9 cellular contexts compared by ENCODE assay signal in the genomic region with DNA sequence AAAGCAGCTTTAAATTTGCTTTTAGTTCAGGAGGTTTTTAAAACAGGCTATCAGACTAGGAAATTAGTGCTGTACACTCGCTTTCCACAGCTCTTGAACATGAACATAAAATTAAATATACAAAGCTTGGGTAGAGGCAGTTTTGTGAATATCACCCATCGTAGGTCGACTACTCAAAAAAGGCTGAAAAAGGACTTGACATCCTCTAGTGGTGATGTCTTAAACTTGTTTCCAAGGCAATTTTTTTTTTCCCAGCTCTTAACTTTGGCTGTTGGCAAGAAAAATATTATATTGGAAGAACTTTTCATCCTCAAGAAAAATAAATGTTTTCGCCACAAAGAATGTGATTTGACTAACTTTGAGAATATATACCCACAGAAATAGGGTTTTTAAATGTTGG. TPM values are rescaled to one million over a fixed set of nuclear protein-coding genes. Genes with fewer than 3 reads are reported as not detected.
A peak's percentile ranks its signal among the peaks of the same experiment; 100 is the strongest.
DNase-seq lines count a peak whose midpoint lies in the region; ATAC-seq and TF ChIP-seq lines count a peak whose summit lies in the region.
"Had no signal": no experiment of that assay in that cellular context is flagged by ENCODE, and none has a peak within 500 bp of the region (broad histone marks: within the 10 kb centered on the region; RNA-seq: fewer than 3 reads in every experiment).

No MANE protein-coding gene starts in this region.

- peak; percentile 83 for TF ChIP-seq CTCF in astrocyte of the cerebellum (IDR thresholded peaks at IDR 0.05; ENCODE audit: low read depth, low read length, missing control alignments)

- no peak for ATAC-seq in activated T-cell treated with anti-CD3 and anti-CD28 coated beads, Interleukin-2, amount 50 U/mL, for 4 hours
- ATAC-seq in GM21717 (IDR thresholded peaks at IDR 0.05; ENCODE audit: unreplicated experiment) (no peak), HG02798 (IDR thresholded peaks at IDR 0.05; ENCODE audit: poor library complexity, unreplicated experiment) (no peak)

- no peaks in the 10 kb centered on the region for H3K36me3 Mint-ChIP-seq in activated T-cell treated with anti-CD3 and anti-CD28 coated beads, Interleukin-2, amount 50 U/mL, for 4 hours (ENCODE audit: insufficient read depth)

- no peak overlapping the region for H3K4me3 ChIP-seq in astrocyte of the cerebellum (ENCODE audit: low read depth, low read length)
- H3K4me3 ChIP-seq: SJCRH30 had no signal

- DNase-seq in GDM1 (lab: John Stamatoyannopoulos, UW) = peak; percentile 50
- peak; percentile 61 for DNase-seq in NCI-H146 (lab: John Stamatoyannopoulos, UW)
- peak; percentile 34 for DNase-seq in astrocyte of the cerebellum (ENCODE audit: low read depth)
- peak; percentile 84 for DNase-seq in medulla oblongata (ENCODE audit: extremely low spot score)
- DNase-seq in activated T-cell treated with anti-CD3 and anti-CD28 coated beads, Interleukin-2, amount 50 U/mL, for 4 hours = no peak
- no peak for DNase-seq in stimulated activated CD4-positive, alpha-beta T cell treated with anti-CD3 and anti-CD28 coated beads, Interleukin-4, amount 100 ng/mL, for 24 hours

- peaks cover 61% of the 10 kb centered on the region for H3K27me3 Mint-ChIP-seq in activated T-cell treated with anti-CD3 and anti-CD28 coated beads, Interleukin-2, amount 50 U/mL, for 4 hours (ENCODE audit: low read depth)

- in situ Hi-C loops in astrocyte of the cerebellum (cut with HindIII; ENCODE audit: low sequenced_read_pairs) = no loop called here

- no peaks in the 10 kb centered on the region for H3K9me3 Mint-ChIP-seq in activated T-cell treated with anti-CD3 and anti-CD28 coated beads, Interleukin-2, amount 50 U/mL, for 4 hours

- H3K4me3 Mint-ChIP-seq in activated T-cell treated with anti-CD3 and anti-CD28 coated beads, Interleukin-2, amount 50 U/mL, for 4 hours = no peak overlapping the region

- H3K4me1 Mint-ChIP-seq in activated T-cell treated with anti-CD3 and anti-CD28 coated beads, Interleukin-2, amount 50 U/mL, for 4 hours (ENCODE audit: low read depth) = peaks cover 3% of the 10 kb centered on the region

RNA-seq across cellular contexts. Expression of gene MAP7, which starts 2.9 kb away (rescaled TPM):
- 1 to 10 TPM in 1 of 3 donors, under 1 TPM in 2; 0.46 to 1.3 (median 0.49) TPM for total RNA-seq in activated T-cell treated with anti-CD3 and anti-CD28 coated beads, Interleukin-2, amount 50 U/mL, for 4 hours

Comparison
In these comparisons a context has a peak if more than half of its experiments do, and no peak if none do; other contexts are left out.
1. DNase-seq: peak in GDM1 (single experiment), NCI-H146 (single experiment), astrocyte of the cerebellum (single experiment) and medulla oblongata (single experiment); none in activated T-cell treated with anti-CD3 and anti-CD28 coated beads, Interleukin-2, amount 50 U/mL, for 4 hours (single experiment) and stimulated activated CD4-positive, alpha-beta T cell treated with anti-CD3 and anti-CD28 coated beads, Interleukin-4, amount 100 ng/mL, for 24 hours (single experiment).